Comparison of ENCODE assay signal across 35 cellular contexts in the genomic region with DNA sequence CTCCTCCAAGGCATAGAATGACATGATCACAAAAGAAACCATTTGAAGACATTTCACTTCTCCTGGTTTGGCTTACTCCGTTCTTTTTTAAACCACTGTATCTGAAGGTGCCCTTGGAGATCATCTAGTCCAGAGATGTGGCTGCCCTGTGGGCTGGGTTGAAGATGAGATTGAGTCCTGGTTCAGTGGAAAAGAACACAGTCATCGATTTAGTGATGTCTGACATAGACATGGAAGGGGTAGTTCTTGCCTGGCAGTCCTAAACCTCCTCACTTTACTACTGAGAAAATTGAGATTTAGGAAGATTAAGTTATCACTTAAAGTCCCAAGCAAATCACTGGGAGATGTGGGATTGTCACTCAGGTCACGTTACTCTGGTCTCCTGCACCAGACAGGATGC.
"Had no signal": no experiment of that assay in that cellular context is flagged by ENCODE, and none has a peak within 500 bp of the region (broad histone marks: within the 10 kb centered on the region; RNA-seq: fewer than 3 reads in every experiment).

No MANE protein-coding gene starts in this region.

- H3K9me3 Mint-ChIP-seq: activated CD4-positive, alpha-beta memory T cell treated with anti-CD3 and anti-CD28 coated beads, Interleukin-2, amount 10 ng/mL, durations not matched to agents 7 days and 5 days; activated naive CD4-positive, alpha-beta T cell treated with anti-CD3 and anti-CD28 coated beads, Interleukin-2, amount 10 ng/mL, durations not matched to agents 7 days and 5 days; activated naive CD8-positive, alpha-beta T cell treated with anti-CD3 and anti-CD28 coated beads, Interleukin-2, amount 50 U/mL, for 24 hours had no signal

- H3K27me3 ChIP-seq: Peyer's patch had no signal

- FAIRE-seq: bronchial epithelial cell had no signal

- H3K36me3 Mint-ChIP-seq: activated CD8-positive, alpha-beta memory T cell treated with anti-CD3 and anti-CD28 coated beads, Interleukin-2, amount 10 ng/mL, durations not matched to agents 7 days and 5 days; activated naive CD4-positive, alpha-beta T cell treated with anti-CD3 and anti-CD28 coated beads, Interleukin-2, amount 10 ng/mL, durations not matched to agents 7 days and 5 days; brain had no signal

- H3K27ac Mint-ChIP-seq: activated CD4-positive, alpha-beta memory T cell treated with anti-CD3 and anti-CD28 coated beads, Interleukin-2, amount 10 ng/mL, durations not matched to agents 7 days and 5 days; activated CD8-positive, alpha-beta memory T cell treated with anti-CD3 and anti-CD28 coated beads, Interleukin-2, amount 10 ng/mL, durations not matched to agents 7 days and 5 days; activated naive CD4-positive, alpha-beta T cell treated with anti-CD3 and anti-CD28 coated beads, Interleukin-2, amount 10 ng/mL, durations not matched to agents 7 days and 5 days; activated naive CD8-positive, alpha-beta T cell; activated naive CD8-positive, alpha-beta T cell treated with anti-CD3 and anti-CD28 coated beads, Interleukin-2, amount 50 U/mL, for 24 hours; brain had no signal

- DNase-seq: activated CD4-positive, alpha-beta memory T cell treated with anti-CD3 and anti-CD28 coated beads, Interleukin-2, amount 10 ng/mL, durations not matched to agents 7 days and 5 days; activated CD4-positive, alpha-beta T cell treated with anti-CD3 and anti-CD28 coated beads for 1 hour; activated CD4-positive, alpha-beta T cell treated with anti-CD3 and anti-CD28 coated beads for 48 hours; activated CD4-positive, CD25-positive, alpha-beta regulatory T cell; activated CD8-positive, alpha-beta memory T cell treated with anti-CD3 and anti-CD28 coated beads for 24 hours; activated CD8-positive, alpha-beta memory T cell treated with anti-CD3 and anti-CD28 coated beads, Interleukin-2, amount 10 ng/mL, durations not matched to agents 7 days and 5 days; activated CD8-positive, alpha-beta memory T cell treated with anti-CD3 and anti-CD28 coated beads, Interleukin-2, amount 50 U/mL, for 48 hours; activated effector memory CD4-positive, alpha-beta T cell treated with Interleukin-2 at 50 U/mL for 16 hours; activated naive CD4-positive, alpha-beta T cell treated with anti-CD3 and anti-CD28 coated beads, Interleukin-2, amount 10 ng/mL, durations not matched to agents 7 days and 5 days; activated naive CD8-positive, alpha-beta T cell treated with anti-CD3 and anti-CD28 coated beads, Interleukin-2, amount 50 U/mL, for 24 hours; activated T-cell treated with anti-CD3 and anti-CD28 coated beads, Interleukin-2, amount 50 U/mL, for 48 hours; anterior cingulate cortex; central memory CD4-positive, alpha-beta T cell; Karpas-422; NCI-H1105; NCI-H1417 treated with DMSO at 0.1 percent for 48 hours; NCI-H187 treated with DMSO at 0.1 percent for 48 hours; NCI-H2081; NCI-H2171 treated with DMSO at 0.1 percent for 48 hours; NCI-H226; NCI-H446 treated with DMSO at 0.1 percent for 48 hours; NCI-H524; NCI-H69; NCI-H82; Peyer's patch; RPMI8226; SIG-M5; SW 1271; T-helper 1 cell; T-helper 2 cell; T-helper 9 cell had no signal

- H3K9me3 ChIP-seq: Peyer's patch had no signal

- H3K4me3 Mint-ChIP-seq: activated CD4-positive, alpha-beta memory T cell treated with anti-CD3 and anti-CD28 coated beads, Interleukin-2, amount 10 ng/mL, durations not matched to agents 7 days and 5 days; activated CD8-positive, alpha-beta memory T cell treated with anti-CD3 and anti-CD28 coated beads, Interleukin-2, amount 10 ng/mL, durations not matched to agents 7 days and 5 days; activated naive CD4-positive, alpha-beta T cell treated with anti-CD3 and anti-CD28 coated beads, Interleukin-2, amount 10 ng/mL, durations not matched to agents 7 days and 5 days; activated naive CD8-positive, alpha-beta T cell; activated naive CD8-positive, alpha-beta T cell treated with anti-CD3 and anti-CD28 coated beads, Interleukin-2, amount 50 U/mL, for 24 hours had no signal

- ATAC-seq: activated CD8-positive, alpha-beta memory T cell treated with anti-CD3 and anti-CD28 coated beads, Interleukin-2, amount 10 ng/mL, durations not matched to agents 7 days and 5 days; activated naive CD8-positive, alpha-beta T cell treated with anti-CD3 and anti-CD28 coated beads, Interleukin-2, amount 50 U/mL, for 24 hours; Right ventricle myocardium inferior had no signal
